In genomic region chr2:55419514-55420243, GRCh38 we compare ENCODE assay signal across 8 cellular contexts. TPM values are rescaled to one million over a fixed set of nuclear protein-coding genes. Genes with fewer than 3 reads are reported as not detected.
DNase-seq lines count a peak whose midpoint lies in the region; ATAC-seq, FAIRE-seq and TF ChIP-seq lines count a peak whose summit lies in the region.

Gene CCDC88A (minus strand): TSS chr2:55419856. CDS start chr2:55419079, 777 bp downstream.

- H3K79me2 ChIP-seq in smooth muscle cell (ENCODE audit: low read depth), result peaks cover 40% of the 10 kb centered on the region

- POLR2A ChIA-PET in AG04449 (lab: Yijun Ruan, JAX), result interaction anchor here (0.5 to 0.9 kb wide), 3 partner anchors 9 to 104 kb away, joined by 3 read pairs; no protein-coding TSS in a partner anchor

- peak within 1 kb of the TSS; percentile 90 for H2AFZ ChIP-seq in smooth muscle cell (ENCODE audit: low read depth)

- H3K4me1 ChIP-seq in smooth muscle cell (ENCODE audit: low read depth), result peaks cover 34% of the 10 kb centered on the region

- no peaks in the 10 kb centered on the region for H3K9me3 ChIP-seq in WERI-Rb-1 (ENCODE audit: severe bottlenecking)
- no peaks in the 10 kb centered on the region for H3K9me3 ChIP-seq in smooth muscle cell (replicated peaks; ENCODE audit: low read depth)

- DNase-seq in AG04449 (ENCODE audit: low read depth, low spot score) (peak; percentile 89), NCI-H2196 treated with DMSO at 0.1 percent for 48 hours (lab: John Stamatoyannopoulos, UW; ENCODE audit: unreplicated experiment) (peak; percentile 62), WERI-Rb-1 (peak; percentile 99), bronchial epithelial cell (ENCODE audit: low read depth) (peak; percentile 82), iPS-NIHi7 (ENCODE audit: extremely low spot score) (peak; percentile 94), smooth muscle cell (lab: John Stamatoyannopoulos, UW; ENCODE audit: unreplicated experiment) (peak; percentile 90)

- H3F3A ChIP-seq in smooth muscle cell (ENCODE audit: low read depth), result no peaks in the 10 kb centered on the region

- peak within 1 kb of the TSS; percentile 73 for H3K27ac ChIP-seq in WERI-Rb-1
- peak within 1 kb of the TSS; percentile 54 for H3K27ac ChIP-seq in smooth muscle cell (ENCODE audit: low read depth)

- FAIRE-seq in bronchial epithelial cell (lab: Jason Lieb, UNC), result no peak

- H3K9ac ChIP-seq in smooth muscle cell (ENCODE audit: low read depth), result peak within 1 kb of the TSS; percentile 78

- peak within 1 kb of the TSS; percentile 92 for H3K4me3 ChIP-seq in AG04449 (ENCODE audit: low read depth, low read length)
- peak within 1 kb of the TSS; percentile 95 for H3K4me3 ChIP-seq in WERI-Rb-1 (ENCODE audit: low read depth, low read length)
- H3K4me3 ChIP-seq in bronchial epithelial cell (ENCODE audit: low read depth, low read length), result peak within 1 kb of the TSS; percentile 100
- peak within 1 kb of the TSS; percentile 76 for H3K4me3 ChIP-seq in smooth muscle cell

- WGBS in smooth muscle cell (ENCODE audit: low lambda C conversion rate), result under 1% methylated on average over 51 of the region's 76 CpGs

- CTCF ChIA-PET in AG04449 (lab: Yijun Ruan, JAX), result interaction anchor here (1.1 to 1.7 kb wide), 3 partner anchors 10 to 82 kb away, joined by 3 to 7 read pairs (median 3); no protein-coding TSS in a partner anchor

- peaks cover 24% of the 10 kb centered on the region for H4K20me1 ChIP-seq in smooth muscle cell (ENCODE audit: low read depth)

- H3K36me3 ChIP-seq in WERI-Rb-1 (no peaks in the 10 kb centered on the region), bronchial epithelial cell (ENCODE audit: control insufficient read depth, insufficient read depth, low read length) (no peaks in the 10 kb centered on the region), smooth muscle cell (ENCODE audit: low read depth) (no peaks in the 10 kb centered on the region)

- peak within 1 kb of the TSS; percentile 88 for H3K4me2 ChIP-seq in smooth muscle cell

- TF ChIP-seq CTCF in AG04449 (IDR thresholded peaks at IDR 0.05; ENCODE audit: insufficient read depth, low read length, missing control alignments) (peak; percentile 5), WERI-Rb-1 (IDR thresholded peaks at IDR 0.05; ENCODE audit: low read depth, low read length) (peak; percentile 22; the same call in 1 of the 2 replicates), bronchial epithelial cell (IDR thresholded peaks at IDR 0.05; ENCODE audit: insufficient read depth, low read length, severe bottlenecking) (peak; percentile 13), smooth muscle cell (IDR thresholded peaks at IDR 0.05; ENCODE audit: borderline replicate concordance, insufficient read depth, poor library complexity, severe bottlenecking) (peak; percentile 1)

- ATAC-seq in GM18873 (IDR thresholded peaks at IDR 0.05; ENCODE audit: low FRiP score, unreplicated experiment) (peak; percentile 50), HG03135 (IDR thresholded peaks at IDR 0.05; ENCODE audit: unreplicated experiment) (peak; percentile 65)

- no peaks in the 10 kb centered on the region for H3K27me3 ChIP-seq in WERI-Rb-1 (ENCODE audit: insufficient read depth, low read depth, severe bottlenecking)
- no peaks in the 10 kb centered on the region for H3K27me3 ChIP-seq in bronchial epithelial cell (ENCODE audit: control insufficient read depth, insufficient read depth, low read length)
- no peaks in the 10 kb centered on the region for H3K27me3 ChIP-seq in smooth muscle cell (ENCODE audit: low read depth)

RNA-seq across cellular contexts. Expression of gene CCDC88A, which starts in this region (rescaled TPM):
- total RNA-seq in bronchial epithelial cell, result 15.7 and 20.3 TPM in 2 replicates
- total RNA-seq in smooth muscle cell, result 71.1 and 85.6 TPM in 2 replicates
- polyA plus RNA-seq in smooth muscle cell, result 28.8 and 32.1 TPM in 2 replicates

Comparison
In these comparisons a context has a peak if more than half of its experiments do, and no peak if none do; other contexts are left out.
1. Peak in every context shown above with its lines: DNase-seq, ATAC-seq, H3K4me3 ChIP-seq and H3K27ac ChIP-seq.